19 cellular contexts compared by ENCODE assay signal in the genomic region with DNA sequence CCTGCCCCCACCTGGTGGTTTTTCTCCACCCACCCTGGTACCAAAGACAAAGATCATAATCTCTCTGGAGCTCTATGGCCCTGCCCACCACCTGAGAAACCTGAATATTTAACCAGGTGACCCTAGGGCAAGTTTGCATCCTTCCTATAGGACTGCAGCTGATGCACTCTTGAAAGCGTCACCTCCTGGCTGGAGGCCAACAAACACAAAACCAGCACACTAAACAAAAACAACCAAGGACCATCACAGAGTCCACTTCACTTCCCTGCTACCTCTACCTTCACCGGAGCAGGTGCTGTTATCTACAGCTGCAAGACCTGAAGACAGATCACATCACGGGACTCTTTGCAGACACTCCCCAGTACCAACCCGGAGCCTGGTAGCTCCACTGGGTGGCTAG.
DNase-seq lines count a peak whose midpoint lies in the region; ATAC-seq, FAIRE-seq and TF ChIP-seq lines count a peak whose summit lies in the region.
"Had no signal": no experiment of that assay in that cellular context is flagged by ENCODE, and none has a peak within 500 bp of the region (broad histone marks: within the 10 kb centered on the region; RNA-seq: fewer than 3 reads in every experiment).

No MANE protein-coding gene starts in this region.

- no peaks in the 10 kb centered on the region for H3K79me2 ChIP-seq in K562 (ENCODE audit: control insufficient read depth, insufficient read depth, low read length)
- H3K79me2 ChIP-seq in neural progenitor cell (ENCODE audit: low read depth), result no peaks in the 10 kb centered on the region

- no peak for TF ChIP-seq POLR2A in K562 (conservative IDR thresholded peaks at IDR 0.05)

- H3K9me1 ChIP-seq in K562 (ENCODE audit: control insufficient read depth, insufficient read depth, low read length), result no peaks in the 10 kb centered on the region

- no peak overlapping the region for H3K9ac ChIP-seq in K562 (ENCODE audit: insufficient read depth in 1 of 2, low read depth in 2 of 2, low read length in 2 of 2)
- no peak overlapping the region for H3K9ac ChIP-seq in neural progenitor cell

- 5% methylated on average over 3 of the region's 4 CpGs for WGBS in K562 (ENCODE audit: insufficient coverage, low coverage, missing lambda C conversion rate)

- H3K4me1 Mint-ChIP-seq in neural progenitor cell, result no peaks in the 10 kb centered on the region
- H3K4me1 Mint-ChIP-seq: CD4-positive, alpha-beta memory T cell had no signal

- TF ChIP-seq CTCF in K562 (IDR thresholded peaks at IDR 0.05 in 2 of 3, conservative IDR thresholded peaks at IDR 0.05 in 1 of 3; ENCODE audit: insufficient read depth in 2 of 3, low read depth in 1 of 3, low read length in 3 of 3) (no peak), lower lobe of right lung (IDR thresholded peaks at IDR 0.05) (no peak), neural progenitor cell (IDR thresholded peaks at IDR 0.05) (no peak)

- no peaks in the 10 kb centered on the region for H4K20me1 ChIP-seq in K562 (replicated peaks; ENCODE audit: control insufficient read depth, insufficient read depth, low read length)
- no peaks in the 10 kb centered on the region for H4K20me1 ChIP-seq in neural progenitor cell (ENCODE audit: low read depth)

- H3K36me3 ChIP-seq in K562 (ENCODE audit: control insufficient read depth, insufficient read depth, low read length), result no peaks in the 10 kb centered on the region
- H3K36me3 ChIP-seq in lower lobe of right lung, result no peaks in the 10 kb centered on the region
- no peaks in the 10 kb centered on the region for H3K36me3 ChIP-seq in neural progenitor cell
- H3K36me3 ChIP-seq: BE2C had no signal

- no peak overlapping the region for H3K4me3 Mint-ChIP-seq in neural progenitor cell
- H3K4me3 Mint-ChIP-seq: CD4-positive, alpha-beta memory T cell had no signal

- in situ Hi-C loops in Caki2 (cut with HindIII; ENCODE audit: low pct_unique_long_range_greater_than_20kb, low sequenced_read_pairs) (no loop called here), K562 (cut with MboI) (no loop called here)

- H3K27me3 ChIP-seq in K562 (ENCODE audit: control insufficient read depth in 2 of 2, insufficient read depth in 2 of 2, low read length in 2 of 2), result no peaks in the 10 kb centered on the region
- H3K27me3 ChIP-seq in lower lobe of right lung (ENCODE audit: low read depth), result no peaks in the 10 kb centered on the region
- H3K27me3 ChIP-seq in neural progenitor cell, result no peaks in the 10 kb centered on the region
- H3K27me3 ChIP-seq: BE2C had no signal

- DNase-seq in Caki2 (ENCODE audit: low read depth) (peak; percentile 3), DMS153 treated with DMSO at 0.1 percent for 48 hours (lab: John Stamatoyannopoulos, UW; ENCODE audit: unreplicated experiment) (peak; percentile 27), NCI-H2196 (lab: John Stamatoyannopoulos, UW; ENCODE audit: unreplicated experiment) (peak; percentile 51), K562 (ENCODE audit: extremely low read depth in 1 of 4, low spot score in 3 of 4) (peak in 1 of 4 experiments; percentile 20), lower lobe of right lung (no peak), neural progenitor cell (ENCODE audit: low spot score) (no peak)
- DNase-seq in activated CD4-positive, alpha-beta T cell treated with anti-CD3 and anti-CD28 coated beads, Interleukin-2, amount 50 U/mL, for 48 hours, result no peak
- DNase-seq: BE2C; CD4-positive, alpha-beta memory T cell; COR-L47; DMS79 treated with DMSO at 0.1 percent for 48 hours; EL; GDM1; HCEC 1CT; KBM-7 had no signal

- no peak for TF ChIP-seq EP300 in K562 (IDR thresholded peaks at IDR 0.05; ENCODE audit: low read length)

- no peaks in the 10 kb centered on the region for H3F3A ChIP-seq in neural progenitor cell (ENCODE audit: low read depth)

- no peak overlapping the region for H3K4me3 ChIP-seq in K562
- H3K4me3 ChIP-seq in lower lobe of right lung, result no peak overlapping the region
- H3K4me3 ChIP-seq in neural progenitor cell, result no peak overlapping the region
- H3K4me3 ChIP-seq: A549 had no signal

- no peak for ATAC-seq in K562
- ATAC-seq in lower lobe of right lung, result no peak
- ATAC-seq: A549 had no signal

- H3K9me3 ChIP-seq in K562 (replicated peaks; ENCODE audit: control insufficient read depth, insufficient read depth, low read depth, low read length) (no peaks in the 10 kb centered on the region), lower lobe of right lung (no peaks in the 10 kb centered on the region), neural progenitor cell (ENCODE audit: low read depth) (no peaks in the 10 kb centered on the region)
- H3K9me3 ChIP-seq: A549, BE2C had no signal

- no peak for TF ChIP-seq RAD21 in K562 (CRISPR knock-in tag; conservative IDR thresholded peaks at IDR 0.05 in 1 of 2, IDR thresholded peaks at IDR 0.05 in 1 of 2)

- FAIRE-seq in K562 (lab: Jason Lieb, UNC), result no peak
- FAIRE-seq: GM12892, GM19239 had no signal

- no peaks in the 10 kb centered on the region for H3K27me3 Mint-ChIP-seq in neural progenitor cell (ENCODE audit: insufficient read depth, low read depth)
- H3K27me3 Mint-ChIP-seq: CD4-positive, alpha-beta memory T cell had no signal

- no peaks in the 10 kb centered on the region for H3K4me1 ChIP-seq in K562 (replicated peaks in 1 of 2; ENCODE audit: control insufficient read depth in 2 of 2, insufficient read depth in 2 of 2, low read length in 2 of 2)
- H3K4me1 ChIP-seq in lower lobe of right lung, result no peaks in the 10 kb centered on the region
- H3K4me1 ChIP-seq in neural progenitor cell, result no peaks in the 10 kb centered on the region
- H3K4me1 ChIP-seq: A549, BE2C had no signal

- CTCF ChIA-PET in K562 (lab: Yijun Ruan, JAX; ENCODE audit: low intra/inter-chr PET ratio), result no interaction called here

- intact Hi-C loops in K562 (cut with micrococcal nuclease), result no loop called here
- intact Hi-C loops in lower lobe of right lung (cut with DNase I), result no loop called here

- peaks cover 5% of the 10 kb centered on the region for H3K36me3 Mint-ChIP-seq in neural progenitor cell
- H3K36me3 Mint-ChIP-seq: CD4-positive, alpha-beta memory T cell had no signal

- H3K27ac ChIP-seq in K562 (ENCODE audit: extremely low read depth, low read depth, low read length), result no peak overlapping the region
- H3K27ac ChIP-seq in lower lobe of right lung, result no peak overlapping the region
- H3K27ac ChIP-seq in neural progenitor cell, result no peak overlapping the region
- H3K27ac ChIP-seq: A549, C4-2B had no signal

- BruUV-seq in K562 (replicated peaks; lab: Mats Ljungman, UMichigan), result no TSS peak

- H3K9me3 Mint-ChIP-seq in neural progenitor cell, result peaks cover 28% of the 10 kb centered on the region

- H2AFZ ChIP-seq in K562 (ENCODE audit: low read depth, low read length), result no peak overlapping the region
- no peak overlapping the region for H2AFZ ChIP-seq in neural progenitor cell (replicated peaks)

- H3K27ac Mint-ChIP-seq in neural progenitor cell, result no peak overlapping the region
- H3K27ac Mint-ChIP-seq: CD4-positive, alpha-beta memory T cell had no signal

- H3K4me2 ChIP-seq in K562 (ENCODE audit: insufficient read depth, low read length) (no peak overlapping the region), neural progenitor cell (no peak overlapping the region)
- H3K4me2 ChIP-seq: A549 had no signal

- POLR2A ChIA-PET in K562 (lab: Yijun Ruan, JAX), result interaction anchor here (0.9 to 2.1 kb wide), 3 partner anchors 17 to 21 kb away, joined by 3 to 8 read pairs (median 5); no protein-coding TSS in a partner anchor

TF ChIP-seq in K562, 482 proteins besides CTCF, POLR2A, EP300 and RAD21:
- TF ChIP-seq TAL1 (IDR thresholded peaks at IDR 0.05) (peak; percentile 43), CBFA2T2 (conservative IDR thresholded peaks at IDR 0.05) (0 out of 2 replicates have a peak, but pooled peaks have one; percentile 8), NFIC (IDR thresholded peaks at IDR 0.05) (peak; percentile 85), ZEB2 (IDR thresholded peaks at IDR 0.05) (0 out of 2 replicates have a peak, but pooled peaks have one; percentile 22), KLF1 (tag; IDR thresholded peaks at IDR 0.05) (no peak), CBFA2T3 (IDR thresholded peaks at IDR 0.05) (peak; percentile 34; the same call in 1 of the 2 replicates), STAT5A (IDR thresholded peaks at IDR 0.05; ENCODE audit: borderline replicate concordance, low read length) (no peak), NR2F6 (CRISPR knock-in tag; IDR thresholded peaks at IDR 0.05) (no peak)

Comparison
In these comparisons a context has a peak if more than half of its experiments do, and no peak if none do; other contexts are left out.
1. DNase-seq: peak in Caki2 (single experiment), DMS153 treated with DMSO at 0.1 percent for 48 hours (single experiment) and NCI-H2196 (single experiment); none in lower lobe of right lung (single experiment), neural progenitor cell (single experiment) and activated CD4-positive, alpha-beta T cell treated with anti-CD3 and anti-CD28 coated beads, Interleukin-2, amount 50 U/mL, for 48 hours (0 of 2).